Comparison of ENCODE assay signal across 28 cellular contexts in the genomic region with DNA sequence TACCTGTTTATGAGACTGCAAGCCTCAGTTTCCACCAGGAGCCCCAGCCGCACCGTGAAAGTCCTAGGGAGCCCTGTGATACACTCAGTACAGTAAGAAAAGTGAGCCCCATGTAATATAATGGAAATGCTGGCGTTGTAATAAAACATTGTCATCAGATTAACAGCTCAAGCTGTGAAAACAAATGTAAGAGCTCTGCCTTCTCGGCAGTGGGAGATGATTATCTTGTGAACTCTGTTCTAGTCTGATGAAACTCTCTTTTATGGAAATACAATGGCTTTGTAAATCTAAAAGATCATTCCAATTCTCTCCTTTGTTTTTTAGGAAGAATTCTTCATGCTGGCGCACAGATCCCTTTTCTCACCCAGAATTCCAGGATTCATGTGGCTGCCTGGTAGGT.
"Had no signal": no experiment of that assay in that cellular context is flagged by ENCODE, and none has a peak within 500 bp of the region (broad histone marks: within the 10 kb centered on the region; RNA-seq: fewer than 3 reads in every experiment).

No MANE protein-coding gene starts in this region.

- H3K27ac ChIP-seq: colonic mucosa, epithelial cell of prostate, esophagus squamous epithelium, left ventricle myocardium inferior, ovary, prostate gland, sigmoid colon, thyroid gland, upper lobe of left lung, vagina had no signal

- H3K4me1 ChIP-seq: colonic mucosa, esophagus squamous epithelium, left ventricle myocardium inferior, prostate gland, sigmoid colon, thyroid gland, upper lobe of left lung, vagina had no signal

- H3K36me3 ChIP-seq: colonic mucosa, esophagus squamous epithelium, left ventricle myocardium inferior, ovary, prostate gland, sigmoid colon, thyroid gland, upper lobe of left lung, vagina had no signal

- H3K4me3 ChIP-seq: colonic mucosa, esophagus squamous epithelium, left ventricle myocardium inferior, lung, mucosa of descending colon, ovary, prostate gland, sigmoid colon, thyroid gland, upper lobe of left lung, vagina had no signal

- H3K27me3 ChIP-seq: colonic mucosa, esophagus squamous epithelium, ovary, sigmoid colon, thyroid gland, upper lobe of left lung, vagina had no signal

- H3K9me3 ChIP-seq: colonic mucosa, esophagus squamous epithelium, left ventricle myocardium inferior, mucosa of descending colon, ovary, prostate gland, sigmoid colon, thyroid gland, upper lobe of left lung, vagina had no signal

- ATAC-seq: activated CD4-positive, alpha-beta T cell treated with anti-CD3 and anti-CD28 coated beads for 36 hours; activated naive CD4-positive, alpha-beta T cell treated with anti-CD3 and anti-CD28 coated beads, Interleukin-2, amount 50 U/mL, for 72 hours; activated T-cell treated with anti-CD3 and anti-CD28 coated beads, Interleukin-2, amount 50 U/mL, for 72 hours; mucosa of descending colon; natural killer cell treated with Interleukin-12 subunit alpha and Interleukin-12 subunit beta and Interleukin-15 and Interleukin-18, amount 100 ng/mL, for 72 hours; stimulated activated effector memory CD8-positive, alpha-beta T cell treated with anti-CD3 and anti-CD28 coated beads, Interleukin-12 subunit alpha, Interleukin-12 subunit beta, amount 100 ng/mL, for 72 hours; stimulated activated naive CD8-positive, alpha-beta T cell treated with anti-CD3 and anti-CD28 coated beads, Interleukin-15, amount 100 ng/mL, for 72 hours had no signal

- DNase-seq: activated CD4-positive, alpha-beta T cell treated with anti-CD3 and anti-CD28 coated beads for 36 hours; activated CD4-positive, alpha-beta T cell treated with anti-CD3 and anti-CD28 coated beads, Interleukin-2, amount 50 U/mL, for 4 hours; activated CD4-positive, CD25-positive, alpha-beta regulatory T cell; activated naive CD4-positive, alpha-beta T cell; activated T-cell treated with anti-CD3 and anti-CD28 coated beads for 4 hours; activated T-cell treated with anti-CD3 and anti-CD28 coated beads, Interleukin-2, amount 50 U/mL, for 72 hours; colonic mucosa; effector CD8-positive, alpha-beta T cell; esophagus squamous epithelium; foreskin melanocyte; left ventricle myocardium inferior; mucosa of descending colon; ovary; retina; sigmoid colon; small intestine; stimulated activated CD4-positive, alpha-beta T cell treated with anti-CD3 and anti-CD28 coated beads, Interleukin-4, amount 100 ng/mL, for 24 hours; stimulated activated naive CD8-positive, alpha-beta T cell treated with anti-CD3 and anti-CD28 coated beads, Interleukin-15, amount 100 ng/mL, for 72 hours; substantia nigra; thyroid gland; upper lobe of left lung had no signal
